ENCODE assay signal across 8 cellular contexts in the genomic region with DNA sequence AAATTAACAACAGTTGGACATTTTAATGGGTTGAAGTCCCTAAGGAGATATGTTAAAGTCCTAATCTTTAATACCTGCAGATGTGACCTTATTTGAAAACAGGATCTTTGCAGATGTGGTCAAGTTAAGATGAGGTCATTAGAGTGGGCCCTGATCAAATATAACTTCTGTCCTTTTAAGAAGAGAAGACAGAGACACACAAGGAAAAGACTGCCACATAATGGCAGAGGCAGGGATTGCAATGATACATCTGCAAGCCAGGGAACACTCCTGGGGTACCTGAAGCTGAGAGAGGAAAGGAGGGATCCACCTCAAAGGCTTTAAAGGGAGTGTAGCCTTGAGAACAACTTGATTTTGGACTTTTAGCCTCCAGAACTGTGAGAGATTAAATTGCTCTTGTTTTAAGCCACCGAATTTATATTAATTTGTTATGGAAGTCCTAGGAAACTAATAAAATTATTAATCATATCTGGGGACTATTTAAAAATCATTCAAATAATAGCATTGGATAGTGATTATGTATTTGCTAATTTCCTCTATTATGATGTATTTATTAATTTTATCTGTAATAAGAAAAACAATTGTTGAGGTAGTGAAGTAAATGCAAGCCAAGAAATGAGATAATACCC.
DNase-seq lines count a peak whose midpoint lies in the region; ATAC-seq and TF ChIP-seq lines count a peak whose summit lies in the region.

No MANE protein-coding gene starts in this region.

- in situ Hi-C loops in ACHN (cut with HindIII; ENCODE audit: low pct_ligation_motif_present, low pct_unique_long_range_greater_than_20kb, low sequenced_read_pairs): no loop called here

- no peaks in the 10 kb centered on the region for H3K79me2 ChIP-seq in SU-DHL-6 (ENCODE audit: insufficient read depth, low read length)

- TF ChIP-seq EP300 in suprapubic skin (IDR thresholded peaks at IDR 0.05): no peak

- ATAC-seq in GM18519 (IDR thresholded peaks at IDR 0.05; ENCODE audit: low FRiP score, unreplicated experiment) (peak; percentile 78), left colon (peak; percentile 42), GM21447 (IDR thresholded peaks at IDR 0.05; ENCODE audit: unreplicated experiment) (no peak)

- H3K36me3 ChIP-seq in SU-DHL-6 (ENCODE audit: low read length) (no peaks in the 10 kb centered on the region), suprapubic skin (no peaks in the 10 kb centered on the region)

- H3K4me2 ChIP-seq in SU-DHL-6 (ENCODE audit: low read depth, low read length, poor library complexity, severe bottlenecking): no peak overlapping the region

- no peaks in the 10 kb centered on the region for H4K20me1 ChIP-seq in SU-DHL-6 (ENCODE audit: low read depth, low read length)

- TF ChIP-seq CTCF in SU-DHL-6 (IDR thresholded peaks at IDR 0.05; ENCODE audit: insufficient read depth, low read length, poor library complexity, severe bottlenecking): peak; percentile 27
- TF ChIP-seq CTCF in suprapubic skin (IDR thresholded peaks at IDR 0.05): peak in 1 of 2 donors; percentile 39

- DNase-seq in ACHN (peak; percentile 54), HK-2 (ENCODE audit: unreplicated experiment) (peak; percentile 28), left colon (peak in 1 of 2 donors; percentile 8), suprapubic skin (ENCODE audit: low spot score in 2 of 2) (no peak)
- no peak for DNase-seq in stimulated activated naive CD4-positive, alpha-beta T cell treated with Interleukin-2 at 50 U/mL for 16 hours (lab: John Stamatoyannopoulos, UW)

- H3K4me3 ChIP-seq in SU-DHL-6 (ENCODE audit: insufficient read depth, low read length, poor library complexity, severe bottlenecking): no peak overlapping the region
- no peak overlapping the region for H3K4me3 ChIP-seq in suprapubic skin

- no peaks in the 10 kb centered on the region for H3K4me1 ChIP-seq in suprapubic skin

- no peaks in the 10 kb centered on the region for H3K9me2 ChIP-seq in SU-DHL-6 (replicated peaks; ENCODE audit: insufficient read depth, low read length)

- no peak for TF ChIP-seq POLR2A in suprapubic skin (IDR thresholded peaks at IDR 0.05)

- WGBS in suprapubic skin: 14% methylated on average over 1 of the region's 1 CpG

- H3K9me3 ChIP-seq in SU-DHL-6 (ENCODE audit: insufficient read depth, low read length): no peaks in the 10 kb centered on the region
- no peaks in the 10 kb centered on the region for H3K9me3 ChIP-seq in suprapubic skin

- H3K27me3 ChIP-seq in SU-DHL-6 (ENCODE audit: low read length): no peaks in the 10 kb centered on the region
- H3K27me3 ChIP-seq in suprapubic skin: no peaks in the 10 kb centered on the region

- no peak overlapping the region for H2AFZ ChIP-seq in SU-DHL-6 (ENCODE audit: low read depth, low read length, severe bottlenecking)

- H3K27ac ChIP-seq in SU-DHL-6 (ENCODE audit: low read depth, low read length) (no peak overlapping the region), suprapubic skin (no peak overlapping the region)

- H3F3A ChIP-seq in SU-DHL-6 (ENCODE audit: insufficient read depth): no peaks in the 10 kb centered on the region

- H3K9ac ChIP-seq in SU-DHL-6 (ENCODE audit: low read length): no peak overlapping the region

- intact Hi-C loops in left colon (cut with DNase I, micrococcal nuclease): no loop called here

Comparison
In these comparisons a context has a peak if more than half of its experiments do, and no peak if none do; other contexts are left out.
1. DNase-seq: peak in ACHN (single experiment) and HK-2 (single experiment); none in stimulated activated naive CD4-positive, alpha-beta T cell treated with Interleukin-2 at 50 U/mL for 16 hours (single experiment) and suprapubic skin (0 of 2).